ENCODE assay signal across 12 cellular contexts in the genomic region with DNA sequence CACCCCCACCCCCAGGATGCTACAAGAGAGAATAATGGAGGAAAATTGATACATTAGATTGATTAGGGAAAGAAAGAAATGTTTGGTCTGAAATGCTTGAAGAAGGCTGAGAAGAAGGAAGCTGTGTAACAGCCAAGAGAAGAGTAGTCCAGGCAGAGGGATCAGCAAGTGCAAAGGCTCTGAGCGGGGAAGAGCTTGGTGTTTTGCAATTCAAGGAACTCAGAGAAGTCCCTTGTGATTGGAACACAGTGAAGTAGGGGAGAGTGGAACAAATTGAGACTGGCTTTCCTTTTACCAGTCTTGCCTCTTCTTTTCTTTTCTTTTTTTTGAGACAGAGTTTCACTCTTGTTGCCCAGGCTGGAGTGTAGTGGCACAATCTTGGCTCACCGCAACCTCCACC.
DNase-seq lines count a peak whose midpoint lies in the region; ATAC-seq and TF ChIP-seq lines count a peak whose summit lies in the region.
"Had no signal": no experiment of that assay in that cellular context is flagged by ENCODE, and none has a peak within 500 bp of the region (broad histone marks: within the 10 kb centered on the region; RNA-seq: fewer than 3 reads in every experiment).

No MANE protein-coding gene starts in this region.

- H3K9ac ChIP-seq in mucosa of stomach (ENCODE audit: low read length), result peak overlapping the region; percentile 14

- H3K4me3 Mint-ChIP-seq in GM23338, result peak overlapping the region; percentile 86; the same call in 1 of the 3 replicates

- DNase-seq in NOMO-1 treated with DMSO at 0.1 percent for 48 hours (lab: John Stamatoyannopoulos, UW; ENCODE audit: unreplicated experiment) (peak; percentile 5), NOMO-1 treated with dmso at 0.1 percent for 144 hours (lab: John Stamatoyannopoulos, UW; ENCODE audit: unreplicated experiment) (no peak), GM23338 (ENCODE audit: low spot score) (no peak), WERI-Rb-1 (no peak), left ventricle myocardium inferior (no peak), middle frontal gyrus (ENCODE audit: extremely low spot score, low spot score) (no peak)
- DNase-seq: aorta, tibial artery had no signal

- H3K36me3 ChIP-seq in GM23338 (ENCODE audit: insufficient read depth) (no peaks in the 10 kb centered on the region), WERI-Rb-1 (no peaks in the 10 kb centered on the region), mucosa of stomach (ENCODE audit: control insufficient read depth, insufficient read depth, low read length) (no peaks in the 10 kb centered on the region), left ventricle myocardium inferior (no peaks in the 10 kb centered on the region)
- H3K36me3 ChIP-seq: pancreas, tibial artery had no signal

- H3K4me2 ChIP-seq in GM23338, result peak overlapping the region; percentile 77

- no peaks in the 10 kb centered on the region for H3K79me2 ChIP-seq in GM23338 (replicated peaks; ENCODE audit: insufficient read depth)

- H3K27me3 Mint-ChIP-seq in GM23338 (ENCODE audit: insufficient read depth, low read depth, poor library complexity), result peaks cover 13% of the 10 kb centered on the region

- intact Hi-C loops in left ventricle myocardium inferior (cut with micrococcal nuclease), result loop anchor here (10.0 kb wide), 1 partner anchor 180 kb away; no protein-coding TSS in a partner anchor

- H3F3A ChIP-seq in GM23338 (replicated peaks; ENCODE audit: low read depth), result no peaks in the 10 kb centered on the region

- no peaks in the 10 kb centered on the region; the same call in 2 of the 3 replicates for H3K9me3 Mint-ChIP-seq in GM23338

- ATAC-seq in GM23338 (no peak), GM19463 (IDR thresholded peaks at IDR 0.05; ENCODE audit: unreplicated experiment) (no peak)

- no peak for TF ChIP-seq CTCF in GM23338 (conservative IDR thresholded peaks at IDR 0.05; ENCODE audit: low read depth in 2 of 2)
- TF ChIP-seq CTCF in WERI-Rb-1 (IDR thresholded peaks at IDR 0.05; ENCODE audit: low read depth, low read length), result no peak
- no peak for TF ChIP-seq CTCF in left ventricle myocardium inferior (IDR thresholded peaks at IDR 0.05; ENCODE audit: borderline replicate concordance)

- peaks cover 5% of the 10 kb centered on the region for H3K9me2 ChIP-seq in GM23338 (ENCODE audit: insufficient read depth)

- H3K27ac Mint-ChIP-seq in GM23338, result no peak overlapping the region

- H2AFZ ChIP-seq in GM23338, result no peak overlapping the region

- no peaks in the 10 kb centered on the region for H4K20me1 ChIP-seq in GM23338 (replicated peaks; ENCODE audit: insufficient read depth)

- H3K9me3 ChIP-seq in WERI-Rb-1 (ENCODE audit: severe bottlenecking) (no peaks in the 10 kb centered on the region), mucosa of stomach (ENCODE audit: control insufficient read depth, low read length) (no peaks in the 10 kb centered on the region), left ventricle myocardium inferior (replicated peaks) (no peaks in the 10 kb centered on the region)
- H3K9me3 ChIP-seq: pancreas, tibial artery had no signal

- peaks cover 21% of the 10 kb centered on the region for H3K4me1 Mint-ChIP-seq in GM23338

- H3K27me3 ChIP-seq in GM23338 (ENCODE audit: insufficient read depth) (no peaks in the 10 kb centered on the region), WERI-Rb-1 (ENCODE audit: insufficient read depth, low read depth, severe bottlenecking) (no peaks in the 10 kb centered on the region), mucosa of stomach (ENCODE audit: control insufficient read depth, insufficient read depth, low read length) (no peaks in the 10 kb centered on the region), left ventricle myocardium inferior (ENCODE audit: low read depth) (no peaks in the 10 kb centered on the region)
- H3K27me3 ChIP-seq: pancreas, tibial artery had no signal

- H3K4me1 ChIP-seq in GM23338 (ENCODE audit: insufficient read depth) (peaks cover 8% of the 10 kb centered on the region; the same call in 1 of the 2 replicates), mucosa of stomach (ENCODE audit: control insufficient read depth, insufficient read depth, low read length) (peaks cover 10% of the 10 kb centered on the region), left ventricle myocardium inferior (peaks cover 18% of the 10 kb centered on the region)
- H3K4me1 ChIP-seq: pancreas had no signal

- no peaks in the 10 kb centered on the region for H3K36me3 Mint-ChIP-seq in GM23338 (ENCODE audit: low read depth)

- H3K4me3 ChIP-seq in GM23338, result peak overlapping the region; percentile 66
- H3K4me3 ChIP-seq in WERI-Rb-1 (ENCODE audit: low read depth, low read length), result peak overlapping the region; percentile 60
- H3K4me3 ChIP-seq in mucosa of stomach (ENCODE audit: low read length), result no peak overlapping the region
- H3K4me3 ChIP-seq in left ventricle myocardium inferior, result no peak overlapping the region
- H3K4me3 ChIP-seq: lung had no signal

- no peak overlapping the region for H3K27ac ChIP-seq in GM23338 (ENCODE audit: low read depth)
- H3K27ac ChIP-seq in WERI-Rb-1, result no peak overlapping the region
- H3K27ac ChIP-seq in left ventricle myocardium inferior (replicated peaks), result no peak overlapping the region

TF ChIP-seq in GM23338, 12 proteins besides CTCF, POLR2A, EP300 and RAD21:
- TF ChIP-seq, protein P1, sequence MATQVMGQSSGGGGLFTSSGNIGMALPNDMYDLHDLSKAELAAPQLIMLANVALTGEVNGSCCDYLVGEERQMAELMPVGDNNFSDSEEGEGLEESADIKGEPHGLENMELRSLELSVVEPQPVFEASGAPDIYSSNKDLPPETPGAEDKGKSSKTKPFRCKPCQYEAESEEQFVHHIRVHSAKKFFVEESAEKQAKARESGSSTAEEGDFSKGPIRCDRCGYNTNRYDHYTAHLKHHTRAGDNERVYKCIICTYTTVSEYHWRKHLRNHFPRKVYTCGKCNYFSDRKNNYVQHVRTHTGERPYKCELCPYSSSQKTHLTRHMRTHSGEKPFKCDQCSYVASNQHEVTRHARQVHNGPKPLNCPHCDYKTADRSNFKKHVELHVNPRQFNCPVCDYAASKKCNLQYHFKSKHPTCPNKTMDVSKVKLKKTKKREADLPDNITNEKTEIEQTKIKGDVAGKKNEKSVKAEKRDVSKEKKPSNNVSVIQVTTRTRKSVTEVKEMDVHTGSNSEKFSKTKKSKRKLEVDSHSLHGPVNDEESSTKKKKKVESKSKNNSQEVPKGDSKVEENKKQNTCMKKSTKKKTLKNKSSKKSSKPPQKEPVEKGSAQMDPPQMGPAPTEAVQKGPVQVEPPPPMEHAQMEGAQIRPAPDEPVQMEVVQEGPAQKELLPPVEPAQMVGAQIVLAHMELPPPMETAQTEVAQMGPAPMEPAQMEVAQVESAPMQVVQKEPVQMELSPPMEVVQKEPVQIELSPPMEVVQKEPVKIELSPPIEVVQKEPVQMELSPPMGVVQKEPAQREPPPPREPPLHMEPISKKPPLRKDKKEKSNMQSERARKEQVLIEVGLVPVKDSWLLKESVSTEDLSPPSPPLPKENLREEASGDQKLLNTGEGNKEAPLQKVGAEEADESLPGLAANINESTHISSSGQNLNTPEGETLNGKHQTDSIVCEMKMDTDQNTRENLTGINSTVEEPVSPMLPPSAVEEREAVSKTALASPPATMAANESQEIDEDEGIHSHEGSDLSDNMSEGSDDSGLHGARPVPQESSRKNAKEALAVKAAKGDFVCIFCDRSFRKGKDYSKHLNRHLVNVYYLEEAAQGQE (IDR thresholded peaks at IDR 0.05; ENCODE audit: unreplicated experiment), result no peak
- TF ChIP-seq EZH2 (IDR thresholded peaks at IDR 0.05; ENCODE audit: low read depth, unreplicated experiment), result no peak
- no peak for TF ChIP-seq EZH2phosphoT487 (IDR thresholded peaks at IDR 0.05; ENCODE audit: unreplicated experiment)
- no peak for TF ChIP-seq ZNF114 (CRISPR knock-in tag; IDR thresholded peaks at IDR 0.05)
- TF ChIP-seq, protein P2, sequence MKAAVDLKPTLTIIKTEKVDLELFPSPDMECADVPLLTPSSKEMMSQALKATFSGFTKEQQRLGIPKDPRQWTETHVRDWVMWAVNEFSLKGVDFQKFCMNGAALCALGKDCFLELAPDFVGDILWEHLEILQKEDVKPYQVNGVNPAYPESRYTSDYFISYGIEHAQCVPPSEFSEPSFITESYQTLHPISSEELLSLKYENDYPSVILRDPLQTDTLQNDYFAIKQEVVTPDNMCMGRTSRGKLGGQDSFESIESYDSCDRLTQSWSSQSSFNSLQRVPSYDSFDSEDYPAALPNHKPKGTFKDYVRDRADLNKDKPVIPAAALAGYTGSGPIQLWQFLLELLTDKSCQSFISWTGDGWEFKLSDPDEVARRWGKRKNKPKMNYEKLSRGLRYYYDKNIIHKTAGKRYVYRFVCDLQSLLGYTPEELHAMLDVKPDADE (IDR thresholded peaks at IDR 0.05), result no peak
- no peak for TF ChIP-seq NANOG (IDR thresholded peaks at IDR 0.05; ENCODE audit: borderline replicate concordance)
TF ChIP-seq in GM23338: peak in this region for 0.

Comparison
In these comparisons a context has a peak if more than half of its experiments do, and no peak if none do; other contexts are left out.
1. H3K4me3 ChIP-seq: peak in GM23338 (single experiment) and WERI-Rb-1 (single experiment); none in mucosa of stomach (single experiment) and left ventricle myocardium inferior (single experiment).